21 cellular contexts compared by ENCODE assay signal in the genomic region with DNA sequence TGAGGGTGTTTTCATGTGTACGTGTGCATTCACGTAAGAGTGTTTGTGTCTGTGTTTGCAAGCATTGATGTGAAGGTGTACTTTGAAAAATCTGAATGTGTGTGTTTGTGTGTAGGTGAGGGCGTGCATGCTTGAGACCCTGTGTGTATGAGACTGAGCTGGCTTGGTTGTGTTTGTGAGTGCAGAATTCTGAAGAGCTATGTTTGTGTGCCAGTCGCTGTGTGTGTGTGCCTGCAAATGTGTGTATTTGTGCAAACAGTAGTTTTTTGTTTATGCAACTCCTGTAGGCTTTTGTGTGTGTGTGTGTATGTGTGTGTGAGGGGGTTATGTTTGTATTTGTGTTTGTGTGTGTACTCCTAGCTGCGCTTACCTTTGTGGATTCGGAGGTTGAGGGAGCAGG. TPM values are rescaled to one million over a fixed set of nuclear protein-coding genes. Genes with fewer than 3 reads are reported as not detected.
DNase-seq lines count a peak whose midpoint lies in the region; ATAC-seq and TF ChIP-seq lines count a peak whose summit lies in the region.
"Had no signal": no experiment of that assay in that cellular context is flagged by ENCODE, and none has a peak within 500 bp of the region (broad histone marks: within the 10 kb centered on the region; RNA-seq: fewer than 3 reads in every experiment).

No MANE protein-coding gene starts in this region.

- no peak for DNase-seq in activated naive CD8-positive, alpha-beta T cell treated with anti-CD3 and anti-CD28 coated beads, Interleukin-2, amount 10 ng/mL, durations not matched to agents 7 days and 5 days
- DNase-seq in activated naive CD8-positive, alpha-beta T cell treated with anti-CD3 and anti-CD28 coated beads for 36 hours = no peak
- no peak for DNase-seq in spleen
- no peak for DNase-seq in NCI-H748 (lab: John Stamatoyannopoulos, UW; ENCODE audit: unreplicated experiment)
- DNase-seq in amniotic stem cell (lab: John Stamatoyannopoulos, UW) = no peak
- DNase-seq: Calu3, GF-D8, IMR-90, MM.1S, NCI-H2029, NCI-H2227 treated with DMSO at 0.1 percent for 48 hours, NCI-H526 treated with DMSO at 0.1 percent for 48 hours, SHP77 had no signal

- no peak overlapping the region for H3K27ac Mint-ChIP-seq in activated naive CD8-positive, alpha-beta T cell treated with anti-CD3 and anti-CD28 coated beads, Interleukin-2, amount 10 ng/mL, durations not matched to agents 7 days and 5 days
- H3K27ac Mint-ChIP-seq in activated naive CD8-positive, alpha-beta T cell treated with anti-CD3 and anti-CD28 coated beads for 36 hours = no peak overlapping the region

- no peak overlapping the region for H3K9ac ChIP-seq in iPS-20b (ENCODE audit: low read depth, low read length)
- H3K9ac ChIP-seq: KMS-11 had no signal

- peaks cover 13% of the 10 kb centered on the region for H3K4me1 Mint-ChIP-seq in activated naive CD8-positive, alpha-beta T cell treated with anti-CD3 and anti-CD28 coated beads, Interleukin-2, amount 10 ng/mL, durations not matched to agents 7 days and 5 days
- H3K4me1 Mint-ChIP-seq in activated naive CD8-positive, alpha-beta T cell treated with anti-CD3 and anti-CD28 coated beads for 36 hours = peaks cover 19% of the 10 kb centered on the region

- H3K9me3 Mint-ChIP-seq in activated naive CD8-positive, alpha-beta T cell treated with anti-CD3 and anti-CD28 coated beads, Interleukin-2, amount 10 ng/mL, durations not matched to agents 7 days and 5 days = no peaks in the 10 kb centered on the region
- no peaks in the 10 kb centered on the region for H3K9me3 Mint-ChIP-seq in activated naive CD8-positive, alpha-beta T cell treated with anti-CD3 and anti-CD28 coated beads for 36 hours

- H3K27me3 Mint-ChIP-seq in activated naive CD8-positive, alpha-beta T cell treated with anti-CD3 and anti-CD28 coated beads, Interleukin-2, amount 10 ng/mL, durations not matched to agents 7 days and 5 days = peaks cover 90% of the 10 kb centered on the region
- peaks cover 94% of the 10 kb centered on the region for H3K27me3 Mint-ChIP-seq in activated naive CD8-positive, alpha-beta T cell treated with anti-CD3 and anti-CD28 coated beads for 36 hours

- no peaks in the 10 kb centered on the region for H3K36me3 ChIP-seq in ectodermal cell (ENCODE audit: control insufficient read depth, insufficient read depth, low read length)
- no peaks in the 10 kb centered on the region for H3K36me3 ChIP-seq in iPS-20b (ENCODE audit: insufficient read depth, low read depth, low read length)
- H3K36me3 ChIP-seq in spleen = no peaks in the 10 kb centered on the region

- H3K27me3 ChIP-seq in ectodermal cell (ENCODE audit: control insufficient read depth, insufficient read depth, low read length, poor library complexity, severe bottlenecking) (peaks cover 98% of the 10 kb centered on the region), iPS-20b (ENCODE audit: insufficient read depth, low read length) (peaks cover 98% of the 10 kb centered on the region), spleen (replicated peaks in 1 of 7) (peaks cover 0 to 100% (median 95%) of the 10 kb centered on the region in 7 donors)

- H3K4me1 ChIP-seq in ectodermal cell (ENCODE audit: control insufficient read depth, insufficient read depth, low read length) (peaks cover 69% of the 10 kb centered on the region), iPS-20b (ENCODE audit: insufficient read depth, low read length) (peaks cover 31% of the 10 kb centered on the region), spleen (peaks cover 0 to 45% (median 10%) of the 10 kb centered on the region in 6 donors)

- peak overlapping the region; percentile 33 for H3K27ac ChIP-seq in ectodermal cell (ENCODE audit: insufficient read depth, low read depth, low read length, poor library complexity, severe bottlenecking)
- H3K27ac ChIP-seq in iPS-20b (ENCODE audit: low read length) = no peak overlapping the region
- no peak overlapping the region for H3K27ac ChIP-seq in spleen
- H3K27ac ChIP-seq: KMS-11, RWPE1 had no signal

- peak overlapping the region; percentile 7 for H3K4me3 Mint-ChIP-seq in activated naive CD8-positive, alpha-beta T cell treated with anti-CD3 and anti-CD28 coated beads, Interleukin-2, amount 10 ng/mL, durations not matched to agents 7 days and 5 days
- no peak overlapping the region for H3K4me3 Mint-ChIP-seq in activated naive CD8-positive, alpha-beta T cell treated with anti-CD3 and anti-CD28 coated beads for 36 hours

- intact Hi-C loops in spleen (cut with DNase I; ENCODE audit: low total_unique reads) = no loop called here

- no peaks in the 10 kb centered on the region for H3K9me3 ChIP-seq in ectodermal cell (ENCODE audit: control insufficient read depth, low read length)
- peaks cover 9% of the 10 kb centered on the region; the same call in 1 of the 2 replicates for H3K9me3 ChIP-seq in iPS-20b (ENCODE audit: insufficient read depth, low read depth, low read length)
- H3K9me3 ChIP-seq in spleen = peaks cover 0 to under 1% (median 0%) of the 10 kb centered on the region in 8 donors

- no peak for ATAC-seq in activated naive CD8-positive, alpha-beta T cell treated with anti-CD3 and anti-CD28 coated beads, Interleukin-2, amount 10 ng/mL, durations not matched to agents 7 days and 5 days (ENCODE audit: low read depth)
- no peak for ATAC-seq in GM18909 (IDR thresholded peaks at IDR 0.05; ENCODE audit: poor library complexity, unreplicated experiment)

- TF ChIP-seq CTCF in spleen (IDR thresholded peaks at IDR 0.05 in 8 of 11, conservative IDR thresholded peaks at IDR 0.05 in 3 of 11) = no peak

- peaks cover 3% of the 10 kb centered on the region for H3K36me3 Mint-ChIP-seq in activated naive CD8-positive, alpha-beta T cell treated with anti-CD3 and anti-CD28 coated beads, Interleukin-2, amount 10 ng/mL, durations not matched to agents 7 days and 5 days
- no peaks in the 10 kb centered on the region for H3K36me3 Mint-ChIP-seq in activated naive CD8-positive, alpha-beta T cell treated with anti-CD3 and anti-CD28 coated beads for 36 hours

- POLR2A ChIA-PET in activated naive CD8-positive, alpha-beta T cell treated with anti-CD3 and anti-CD28 coated beads, Interleukin-2, amount 10 ng/mL, durations not matched to agents 7 days and 5 days (lab: Charles Lee) = no interaction called here

- TF ChIP-seq POLR2A in spleen (IDR thresholded peaks at IDR 0.05) = no peak

- H3K4me3 ChIP-seq in ectodermal cell (ENCODE audit: insufficient read depth, low read depth, low read length) (peak overlapping the region; percentile 84), iPS-20b (ENCODE audit: low read length) (peak overlapping the region; percentile 70), spleen (no peak overlapping the region)

- 17 to 18% methylated on average over 6 of the region's 6 CpGs for WGBS in ectodermal cell, 2 experiments
- 12 to 25% (median 16%) methylated on average over 6 of the region's 6 CpGs for WGBS in spleen, 5 donors

RNA-seq across cellular contexts. Expression of a gene that starts 1.7 kb away (rescaled TPM):
- total RNA-seq in activated naive CD8-positive, alpha-beta T cell treated with anti-CD3 and anti-CD28 coated beads, Interleukin-2, amount 10 ng/mL, durations not matched to agents 7 days and 5 days = not detected
- not detected for total RNA-seq in activated naive CD8-positive, alpha-beta T cell treated with anti-CD3 and anti-CD28 coated beads for 36 hours
- 36.3 TPM for polyA plus RNA-seq in ectodermal cell (2013, experiment 1 of 4)
- polyA plus RNA-seq in ectodermal cell (2013, experiment 2 of 4) = 55.7 TPM
- 39.0 TPM for polyA plus RNA-seq in ectodermal cell (2013, experiment 3 of 4)
- 43.8 TPM for polyA plus RNA-seq in ectodermal cell (2013, experiment 4 of 4)
- not detected for total RNA-seq in spleen
- not detected for polyA plus RNA-seq in spleen
- total RNA-seq: Calu3, HT1080, IMR-90, OCI-LY7 had no signal
- polyA plus RNA-seq: BJ, IMR-90 had no signal

RNA-seq across cellular contexts. Expression of a gene that starts 51.2 kb away (rescaled TPM):
- 1 to 10 TPM in 1 of 2 experiments, under 1 TPM in 1; 0.85 to 1.2 TPM for total RNA-seq in activated naive CD8-positive, alpha-beta T cell treated with anti-CD3 and anti-CD28 coated beads, Interleukin-2, amount 10 ng/mL, durations not matched to agents 7 days and 5 days
- total RNA-seq in activated naive CD8-positive, alpha-beta T cell treated with anti-CD3 and anti-CD28 coated beads for 36 hours = under 1 TPM; 0.25 to 0.36 TPM
- polyA plus RNA-seq in ectodermal cell (2013, experiment 1 of 4) = 3.7 TPM
- 3.1 TPM for polyA plus RNA-seq in ectodermal cell (2013, experiment 2 of 4)
- polyA plus RNA-seq in ectodermal cell (2013, experiment 3 of 4) = 4.5 TPM
- 4.2 TPM for polyA plus RNA-seq in ectodermal cell (2013, experiment 4 of 4)
- 1 to 10 TPM; 2.0 to 8.4 (median 4.7) TPM for total RNA-seq in spleen
- 10 to 100 TPM in 1 of 3 donors, 1 to 10 TPM in 2; 5.2 to 12.1 (median 8.9) TPM for polyA plus RNA-seq in spleen
- total RNA-seq: OCI-LY7 had no signal

Comparison
In these comparisons a context has a peak if more than half of its experiments do, and no peak if none do; other contexts are left out.
1. H3K4me3 ChIP-seq: peak in ectodermal cell (single experiment) and iPS-20b (single experiment); none in spleen (0 of 8).